Comparison of ENCODE assay signal across 17 cellular contexts in the genomic region with DNA sequence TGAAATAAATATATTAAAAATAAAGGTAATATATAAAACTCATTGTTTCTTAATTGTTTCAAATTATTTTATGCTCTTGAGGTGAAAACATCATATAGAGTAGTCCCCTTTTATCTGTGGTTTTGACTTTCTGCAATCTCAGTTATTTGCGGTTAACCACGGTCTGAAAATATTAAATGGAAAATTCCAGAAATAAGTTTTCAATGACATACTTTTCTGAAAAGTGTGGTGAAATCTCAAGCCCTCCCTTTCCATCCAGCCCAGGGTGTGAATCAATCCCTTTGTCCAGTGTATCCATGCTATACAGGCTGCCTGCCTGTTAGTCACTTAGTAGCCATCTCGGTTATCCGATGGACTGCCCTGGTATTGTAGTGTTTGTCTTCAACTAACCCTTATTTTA.
"Had no signal": no experiment of that assay in that cellular context is flagged by ENCODE, and none has a peak within 500 bp of the region (broad histone marks: within the 10 kb centered on the region; RNA-seq: fewer than 3 reads in every experiment).

No MANE protein-coding gene starts in this region.

- H3K36me3 ChIP-seq: gastrocnemius medialis, heart left ventricle, neural progenitor cell, right atrium auricular region, suprapubic skin, transverse colon, vagina had no signal

- H3K27ac ChIP-seq: gastrocnemius medialis, heart left ventricle, neural progenitor cell, right atrium auricular region, suprapubic skin, transverse colon, vagina had no signal

- H3K27me3 ChIP-seq: gastrocnemius medialis, heart left ventricle, neural progenitor cell, right atrium auricular region, suprapubic skin, transverse colon, vagina had no signal

- H3K9me3 ChIP-seq: gastrocnemius medialis, heart left ventricle, right atrium auricular region, suprapubic skin, transverse colon, vagina had no signal

- H3K4me3 ChIP-seq: gastrocnemius medialis, heart left ventricle, neural progenitor cell, right atrium auricular region, suprapubic skin, transverse colon, vagina had no signal

- H3K4me1 ChIP-seq: gastrocnemius medialis, neural progenitor cell, right atrium auricular region, suprapubic skin, transverse colon, vagina had no signal

- DNase-seq: activated CD4-positive, alpha-beta T cell treated with anti-CD3 and anti-CD28 coated beads, Interleukin-2, amount 10 ng/mL, durations not matched to agents 24 days and 14 days; activated CD8-positive, alpha-beta T cell treated with anti-CD3 and anti-CD28 coated beads for 36 hours; activated naive CD4-positive, alpha-beta T cell treated with Interleukin-2 at 50 U/mL for 16 hours; activated T-cell treated with anti-CD3 and anti-CD28 coated beads, Interleukin-2, amount 50 U/mL, for 1 hour; aorta; gastrocnemius medialis; heart left ventricle; mesendoderm; naive thymus-derived CD4-positive, alpha-beta T cell; stimulated activated CD4-positive, alpha-beta T cell treated with anti-CD3 and anti-CD28 coated beads, Interleukin-2, amount 100 ng/mL, for 24 hours; T-helper 1 cell; T-helper 9 cell; transverse colon had no signal

- ATAC-seq: activated CD8-positive, alpha-beta T cell treated with anti-CD3 and anti-CD28 coated beads for 36 hours; gastrocnemius medialis; heart left ventricle; naive thymus-derived CD4-positive, alpha-beta T cell had no signal
